ENCODE assay signal across 9 cellular contexts in genomic region chr10:6203331-6204062, GRCh38. TPM values are rescaled to one million over a fixed set of nuclear protein-coding genes. Genes with fewer than 3 reads are reported as not detected.
DNase-seq lines count a peak whose midpoint lies in the region; ATAC-seq, FAIRE-seq and TF ChIP-seq lines count a peak whose summit lies in the region.
"Had no signal": no experiment of that assay in that cellular context is flagged by ENCODE, and none has a peak within 500 bp of the region (broad histone marks: within the 10 kb centered on the region; RNA-seq: fewer than 3 reads in every experiment).

No MANE protein-coding gene starts in this region.

- peaks cover 44% of the 10 kb centered on the region for H3K79me2 ChIP-seq in astrocyte (ENCODE audit: insufficient read depth, low read length)
- peaks cover 37% of the 10 kb centered on the region for H3K79me2 ChIP-seq in hepatocyte

- no peak for FAIRE-seq in astrocyte (lab: Jason Lieb, UNC)
- FAIRE-seq: endometrium had no signal

- peaks cover 8% of the 10 kb centered on the region for H3K4me1 Mint-ChIP-seq in Caco-2 (ENCODE audit: low read depth, unreplicated experiment)
- peaks cover 17% of the 10 kb centered on the region for H3K4me1 Mint-ChIP-seq in astrocyte (ENCODE audit: low read depth, unreplicated experiment)

- peak overlapping the region; percentile 89 for H3K9ac ChIP-seq in astrocyte (ENCODE audit: low read length)

- H3K4me3 Mint-ChIP-seq in Caco-2 (ENCODE audit: unreplicated experiment) (peak overlapping the region; percentile 92), astrocyte (ENCODE audit: unreplicated experiment) (peak overlapping the region; percentile 98)

- H3K4me1 ChIP-seq in Caco-2 (peaks cover 13% of the 10 kb centered on the region), astrocyte (ENCODE audit: insufficient read depth, low read length) (peaks cover 28% of the 10 kb centered on the region), hepatocyte (ENCODE audit: insufficient read depth) (peaks cover 20% of the 10 kb centered on the region)

- H3K27ac ChIP-seq in astrocyte (ENCODE audit: low read depth, low read length) (peak overlapping the region; percentile 93), hepatocyte (peak overlapping the region; percentile 93)

- POLR2A ChIA-PET in Caco-2 (lab: Charles Lee) = interaction anchor here (0.6 to 2.8 kb wide), 10 partner anchors 40 to 1729 kb away, joined by 3 to 46 read pairs (median 5); no protein-coding TSS in a partner anchor

- H3K27me3 Mint-ChIP-seq in Caco-2 (ENCODE audit: insufficient read depth, unreplicated experiment) = no peaks in the 10 kb centered on the region
- H3K27me3 Mint-ChIP-seq in astrocyte (ENCODE audit: low read depth, unreplicated experiment) = peaks cover 2% of the 10 kb centered on the region

- peak overlapping the region; percentile 78 for H3K4me3 ChIP-seq in Caco-2 (ENCODE audit: low read depth, low read length)
- H3K4me3 ChIP-seq in astrocyte (ENCODE audit: insufficient read depth, low read depth, low read length) = peak overlapping the region; percentile 89
- peak overlapping the region; percentile 77 for H3K4me3 ChIP-seq in hepatocyte

- no peaks in the 10 kb centered on the region for H3K9me2 ChIP-seq in hepatocyte (replicated peaks; ENCODE audit: insufficient read depth)

- intact Hi-C loops in Caco-2 (cut with micrococcal nuclease; ENCODE audit: unreplicated experiment) (loop anchor here (2.0 to 5.0 kb wide), 3 partner anchors 39 to 474 kb away; partner anchors contain the start of gene RBM17), sciatic nerve (cut with DNase I) (loop anchor here (10.0 kb wide), 2 partner anchors 59 to 201 kb away; no protein-coding TSS in a partner anchor)

- peak overlapping the region; percentile 78 for H3K27ac Mint-ChIP-seq in Caco-2 (ENCODE audit: unreplicated experiment)
- peak overlapping the region; percentile 85 for H3K27ac Mint-ChIP-seq in astrocyte (ENCODE audit: unreplicated experiment)

- H3K36me3 ChIP-seq in Caco-2 (ENCODE audit: control insufficient read depth, insufficient read depth, low read length) (no peaks in the 10 kb centered on the region), astrocyte (ENCODE audit: insufficient read depth, low read length) (no peaks in the 10 kb centered on the region), hepatocyte (replicated peaks; ENCODE audit: insufficient read depth, low read depth) (no peaks in the 10 kb centered on the region)

- peak in 1 of 2 experiments; percentile 20 for TF ChIP-seq CTCF in Caco-2 (IDR thresholded peaks at IDR 0.05; ENCODE audit: insufficient read depth in 1 of 2, low read depth in 1 of 2, low read length in 1 of 2, severe bottlenecking in 1 of 2, unreplicated experiment in 1 of 2)
- no peak for TF ChIP-seq CTCF in astrocyte (IDR thresholded peaks at IDR 0.05; ENCODE audit: insufficient read depth, low read depth, low read length)
- TF ChIP-seq CTCF in hepatocyte (IDR thresholded peaks at IDR 0.05; ENCODE audit: poor library complexity) = peak; percentile 13

- under 1% methylated on average over 49 of the region's 76 CpGs for WGBS in hepatocyte (ENCODE audit: low lambda C conversion rate, missing lambda C conversion rate)

- no peaks in the 10 kb centered on the region for H3K27me3 ChIP-seq in Caco-2 (replicated peaks; ENCODE audit: control insufficient read depth, insufficient read depth, low read length)
- no peaks in the 10 kb centered on the region for H3K27me3 ChIP-seq in astrocyte (ENCODE audit: insufficient read depth, low read length)
- H3K27me3 ChIP-seq in hepatocyte = peaks cover 5% of the 10 kb centered on the region

- peak; percentile 61 to 85 for DNase-seq in Caco-2
- DNase-seq in T-helper 1 cell = peak in 3 of 5 donors; percentile 26 to 50 (median 48)
- peak; percentile 30 for DNase-seq in astrocyte (ENCODE audit: low read depth)
- peak; percentile 87 for DNase-seq in hepatocyte (ENCODE audit: low spot score)
- peak; percentile 77 for DNase-seq in sciatic nerve (ENCODE audit: low spot score)
- no peak for DNase-seq in NCI-H526 treated with DMSO at 0.1 percent for 48 hours (lab: John Stamatoyannopoulos, UW)

- H3K4me2 ChIP-seq in astrocyte (ENCODE audit: low read length) = peak overlapping the region; percentile 100
- peak overlapping the region; percentile 93 for H3K4me2 ChIP-seq in hepatocyte

- H3K9me3 Mint-ChIP-seq in Caco-2 (ENCODE audit: unreplicated experiment) (no peaks in the 10 kb centered on the region), astrocyte (ENCODE audit: unreplicated experiment) (no peaks in the 10 kb centered on the region)

- H3K9me3 ChIP-seq in Caco-2 (no peaks in the 10 kb centered on the region), astrocyte (ENCODE audit: insufficient read depth, low read depth, low read length) (no peaks in the 10 kb centered on the region), hepatocyte (ENCODE audit: low read depth) (no peaks in the 10 kb centered on the region)

- no TSS peak for BruUV-seq in Caco-2 (replicated peaks; lab: Mats Ljungman, UMichigan)

- H2AFZ ChIP-seq in astrocyte (ENCODE audit: low read depth, low read length) (peak overlapping the region; percentile 45), hepatocyte (peak overlapping the region; percentile 55)

- ATAC-seq in GM19455 (IDR thresholded peaks at IDR 0.05; ENCODE audit: unreplicated experiment) = peak; percentile 52
- ATAC-seq in HG03521 (IDR thresholded peaks at IDR 0.05; ENCODE audit: unreplicated experiment) = peak; percentile 40
- peak; percentile 16 for ATAC-seq in sciatic nerve

- H3K36me3 Mint-ChIP-seq in Caco-2 (ENCODE audit: insufficient read depth, unreplicated experiment) (peaks cover 23% of the 10 kb centered on the region), astrocyte (ENCODE audit: low read depth, unreplicated experiment) (peaks cover 3% of the 10 kb centered on the region)

- H4K20me1 ChIP-seq in astrocyte (ENCODE audit: insufficient read depth, low read length) = peaks cover 68% of the 10 kb centered on the region
- peaks cover 21% of the 10 kb centered on the region for H4K20me1 ChIP-seq in hepatocyte (ENCODE audit: insufficient read depth, poor library complexity, severe bottlenecking)

- CTCF ChIA-PET in Caco-2 (lab: Charles Lee) = interaction anchor here (0.6 to 5.2 kb wide), 14 partner anchors 10 to 218 kb away, joined by 3 to 327 read pairs (median 6); no protein-coding TSS in a partner anchor

RNA-seq across cellular contexts. Expression of gene PFKFB3, which starts 0.8 kb away (rescaled TPM):
- total RNA-seq in Caco-2 (2022) (33.0 and 35.4 TPM in 2 replicates), astrocyte (52.4 and 53.4 TPM in 2 replicates), hepatocyte (15.4 and 21.6 TPM in 2 replicates), sciatic nerve (87.7 TPM)
- polyA plus RNA-seq in hepatocyte = 26.2 and 35.2 TPM in 2 replicates
